1 cellular context compared by ENCODE assay signal in genomic region chr1:23343246-23344110, GRCh38.
TF ChIP-seq lines count a peak whose summit lies in the region.

No MANE protein-coding gene starts in this region.

TF ChIP-seq in K562, 482 proteins besides CTCF, POLR2A, EP300 and RAD21 (continued from another document and continues in another):
- TF ChIP-seq ARNT (IDR thresholded peaks at IDR 0.05) (no peak), L3MBTL2 (IDR thresholded peaks at IDR 0.05) (peak; percentile 84), NONO (IDR thresholded peaks at IDR 0.05; ENCODE audit: low read depth in 2 of 2, low read length in 1 of 2) (peak; percentile 24 to 48; a peak in 1 of 4 replicates), ZNF197 (CRISPR knock-in tag; IDR thresholded peaks at IDR 0.05; ENCODE audit: low read depth) (0 out of 2 replicates have a peak, but pooled peaks have one; percentile 66), LEF1 (IDR thresholded peaks at IDR 0.05) (no peak), TGIF2 (CRISPR knock-in tag; IDR thresholded peaks at IDR 0.05) (peak; percentile 97), FOSL1 (tag; conservative IDR thresholded peaks at IDR 0.05) (peak; percentile 24), MAX (CRISPR knock-in tag; IDR thresholded peaks at IDR 0.05) (peak; percentile 20; the same call in 1 of the 2 replicates), PHF8 (IDR thresholded peaks at IDR 0.05; ENCODE audit: borderline replicate concordance, low read length) (peak; percentile 7; the same call in 1 of the 2 replicates), NFIC (IDR thresholded peaks at IDR 0.05) (0 out of 2 replicates have a peak, but pooled peaks have one; percentile 21), E2F3 (CRISPR knock-in tag; IDR thresholded peaks at IDR 0.05) (peak; percentile 89), AFF4 (CRISPR knock-in tag; IDR thresholded peaks at IDR 0.05) (peak; percentile 91; the same call in 1 of the 2 replicates), FUS (optimal IDR thresholded peaks at IDR 0.05; ENCODE audit: low read depth, low read length) (no peak), ZFP30 (CRISPR knock-in tag; IDR thresholded peaks at IDR 0.05; ENCODE audit: borderline replicate concordance) (no peak), GTF2E2 (tag; IDR thresholded peaks at IDR 0.05) (0 out of 2 replicates have a peak, but pooled peaks have one; percentile 4), GTF2A2 (tag; IDR thresholded peaks at IDR 0.05) (0 out of 2 replicates have a peak, but pooled peaks have one; percentile 47), ZNF592 (IDR thresholded peaks at IDR 0.05) (peak; percentile 64; the same call in 1 of the 2 replicates), NR3C1 (CRISPR knock-in tag; IDR thresholded peaks at IDR 0.05) (peak; percentile 93), NCOA6 (IDR thresholded peaks at IDR 0.05) (no peak), PCBP1 (IDR thresholded peaks at IDR 0.05; ENCODE audit: low read depth, low read length, poor library complexity, severe bottlenecking) (peak; percentile 67), RAD51 (IDR thresholded peaks at IDR 0.05; ENCODE audit: borderline replicate concordance, low read depth) (0 out of 2 replicates have a peak, but pooled peaks have one; percentile 8), FOXP1 (CRISPR knock-in tag; IDR thresholded peaks at IDR 0.05) (0 out of 2 replicates have a peak, but pooled peaks have one; percentile 51), ZNF395 (CRISPR knock-in tag; IDR thresholded peaks at IDR 0.05) (peak; percentile 10; the same call in 1 of the 2 replicates), ZEB2 (IDR thresholded peaks at IDR 0.05) (no peak), KAT8 (IDR thresholded peaks at IDR 0.05; ENCODE audit: low read depth) (no peak), DPF2 (IDR thresholded peaks at IDR 0.05) (peak; percentile 54; the same call in 1 of the 2 replicates), STAG1 (CRISPR knock-in tag; IDR thresholded peaks at IDR 0.05; ENCODE audit: borderline replicate concordance) (peak; percentile 35; the same call in 1 of the 2 replicates), HNRNPL (IDR thresholded peaks at IDR 0.05; ENCODE audit: low read depth, low read length) (peak; percentile 41; the same call in 1 of the 2 replicates), ZNF431 (CRISPR knock-in tag; IDR thresholded peaks at IDR 0.05) (0 out of 2 replicates have a peak, but pooled peaks have one; percentile 37), ZFX (CRISPR knock-in tag; IDR thresholded peaks at IDR 0.05) (peak; percentile 64; the same call in 1 of the 2 replicates), UBTF (IDR thresholded peaks at IDR 0.05; ENCODE audit: borderline replicate concordance in 1 of 2, low read depth in 2 of 2, low read length in 2 of 2) (peak; percentile 27 to 58; a peak in 2 of 4 replicates), TSC22D4 (tag; IDR thresholded peaks at IDR 0.05) (no peak)
- TF ChIP-seq, protein P1, sequence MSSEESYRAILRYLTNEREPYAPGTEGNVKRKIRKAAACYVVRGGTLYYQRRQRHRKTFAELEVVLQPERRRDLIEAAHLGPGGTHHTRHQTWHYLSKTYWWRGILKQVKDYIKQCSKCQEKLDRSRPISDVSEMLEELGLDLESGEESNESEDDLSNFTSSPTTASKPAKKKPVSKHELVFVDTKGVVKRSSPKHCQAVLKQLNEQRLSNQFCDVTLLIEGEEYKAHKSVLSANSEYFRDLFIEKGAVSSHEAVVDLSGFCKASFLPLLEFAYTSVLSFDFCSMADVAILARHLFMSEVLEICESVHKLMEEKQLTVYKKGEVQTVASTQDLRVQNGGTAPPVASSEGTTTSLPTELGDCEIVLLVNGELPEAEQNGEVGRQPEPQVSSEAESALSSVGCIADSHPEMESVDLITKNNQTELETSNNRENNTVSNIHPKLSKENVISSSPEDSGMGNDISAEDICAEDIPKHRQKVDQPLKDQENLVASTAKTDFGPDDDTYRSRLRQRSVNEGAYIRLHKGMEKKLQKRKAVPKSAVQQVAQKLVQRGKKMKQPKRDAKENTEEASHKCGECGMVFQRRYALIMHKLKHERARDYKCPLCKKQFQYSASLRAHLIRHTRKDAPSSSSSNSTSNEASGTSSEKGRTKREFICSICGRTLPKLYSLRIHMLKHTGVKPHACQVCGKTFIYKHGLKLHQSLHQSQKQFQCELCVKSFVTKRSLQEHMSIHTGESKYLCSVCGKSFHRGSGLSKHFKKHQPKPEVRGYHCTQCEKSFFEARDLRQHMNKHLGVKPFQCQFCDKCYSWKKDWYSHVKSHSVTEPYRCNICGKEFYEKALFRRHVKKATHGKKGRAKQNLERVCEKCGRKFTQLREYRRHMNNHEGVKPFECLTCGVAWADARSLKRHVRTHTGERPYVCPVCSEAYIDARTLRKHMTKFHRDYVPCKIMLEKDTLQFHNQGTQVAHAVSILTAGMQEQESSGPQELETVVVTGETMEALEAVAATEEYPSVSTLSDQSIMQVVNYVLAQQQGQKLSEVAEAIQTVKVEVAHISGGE (CRISPR knock-in tag; IDR thresholded peaks at IDR 0.05), result peak in 1 of 3 experiments; percentile 36; a peak in 1 of 6 replicates
- TF ChIP-seq, protein P2, sequence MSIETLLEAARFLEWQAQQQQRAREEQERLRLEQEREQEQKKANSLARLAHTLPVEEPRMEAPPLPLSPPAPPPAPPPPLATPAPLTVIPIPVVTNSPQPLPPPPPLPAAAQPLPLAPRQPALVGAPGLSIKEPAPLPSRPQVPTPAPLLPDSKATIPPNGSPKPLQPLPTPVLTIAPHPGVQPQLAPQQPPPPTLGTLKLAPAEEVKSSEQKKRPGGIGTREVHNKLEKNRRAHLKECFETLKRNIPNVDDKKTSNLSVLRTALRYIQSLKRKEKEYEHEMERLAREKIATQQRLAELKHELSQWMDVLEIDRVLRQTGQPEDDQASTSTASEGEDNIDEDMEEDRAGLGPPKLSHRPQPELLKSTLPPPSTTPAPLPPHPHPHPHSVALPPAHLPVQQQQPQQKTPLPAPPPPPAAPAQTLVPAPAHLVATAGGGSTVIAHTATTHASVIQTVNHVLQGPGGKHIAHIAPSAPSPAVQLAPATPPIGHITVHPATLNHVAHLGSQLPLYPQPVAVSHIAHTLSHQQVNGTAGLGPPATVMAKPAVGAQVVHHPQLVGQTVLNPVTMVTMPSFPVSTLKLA (conservative IDR thresholded peaks at IDR 0.05), result peak in 1 of 2 experiments; percentile 27; a peak in 1 of 4 replicates
- TF ChIP-seq, protein P3, sequence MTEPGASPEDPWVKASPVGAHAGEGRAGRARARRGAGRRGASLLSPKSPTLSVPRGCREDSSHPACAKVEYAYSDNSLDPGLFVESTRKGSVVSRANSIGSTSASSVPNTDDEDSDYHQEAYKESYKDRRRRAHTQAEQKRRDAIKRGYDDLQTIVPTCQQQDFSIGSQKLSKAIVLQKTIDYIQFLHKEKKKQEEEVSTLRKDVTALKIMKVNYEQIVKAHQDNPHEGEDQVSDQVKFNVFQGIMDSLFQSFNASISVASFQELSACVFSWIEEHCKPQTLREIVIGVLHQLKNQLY (CRISPR knock-in tag; conservative IDR thresholded peaks at IDR 0.05), result no peak
- TF ChIP-seq, protein P4, sequence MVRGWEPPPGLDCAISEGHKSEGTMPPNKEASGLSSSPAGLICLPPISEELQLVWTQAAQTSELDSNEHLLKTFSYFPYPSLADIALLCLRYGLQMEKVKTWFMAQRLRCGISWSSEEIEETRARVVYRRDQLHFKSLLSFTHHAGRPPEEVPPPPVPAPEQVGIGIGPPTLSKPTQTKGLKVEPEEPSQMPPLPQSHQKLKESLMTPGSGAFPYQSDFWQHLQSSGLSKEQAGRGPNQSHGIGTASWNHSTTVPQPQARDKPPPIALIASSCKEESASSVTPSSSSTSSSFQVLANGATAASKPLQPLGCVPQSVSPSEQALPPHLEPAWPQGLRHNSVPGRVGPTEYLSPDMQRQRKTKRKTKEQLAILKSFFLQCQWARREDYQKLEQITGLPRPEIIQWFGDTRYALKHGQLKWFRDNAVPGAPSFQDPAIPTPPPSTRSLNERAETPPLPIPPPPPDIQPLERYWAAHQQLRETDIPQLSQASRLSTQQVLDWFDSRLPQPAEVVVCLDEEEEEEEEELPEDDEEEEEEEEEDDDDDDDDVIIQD (CRISPR knock-in tag; IDR thresholded peaks at IDR 0.05), result no peak
- TF ChIP-seq, protein P5, sequence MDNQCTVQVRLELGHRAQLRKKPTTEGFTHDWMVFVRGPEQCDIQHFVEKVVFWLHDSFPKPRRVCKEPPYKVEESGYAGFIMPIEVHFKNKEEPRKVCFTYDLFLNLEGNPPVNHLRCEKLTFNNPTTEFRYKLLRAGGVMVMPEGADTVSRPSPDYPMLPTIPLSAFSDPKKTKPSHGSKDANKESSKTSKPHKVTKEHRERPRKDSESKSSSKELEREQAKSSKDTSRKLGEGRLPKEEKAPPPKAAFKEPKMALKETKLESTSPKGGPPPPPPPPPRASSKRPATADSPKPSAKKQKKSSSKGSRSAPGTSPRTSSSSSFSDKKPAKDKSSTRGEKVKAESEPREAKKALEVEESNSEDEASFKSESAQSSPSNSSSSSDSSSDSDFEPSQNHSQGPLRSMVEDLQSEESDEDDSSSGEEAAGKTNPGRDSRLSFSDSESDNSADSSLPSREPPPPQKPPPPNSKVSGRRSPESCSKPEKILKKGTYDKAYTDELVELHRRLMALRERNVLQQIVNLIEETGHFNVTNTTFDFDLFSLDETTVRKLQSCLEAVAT (IDR thresholded peaks at IDR 0.05), result peak in 1 of 2 experiments; percentile 70; a peak in 2 of 4 replicates
